Comparison of ENCODE assay signal across 10 cellular contexts in the genomic region with DNA sequence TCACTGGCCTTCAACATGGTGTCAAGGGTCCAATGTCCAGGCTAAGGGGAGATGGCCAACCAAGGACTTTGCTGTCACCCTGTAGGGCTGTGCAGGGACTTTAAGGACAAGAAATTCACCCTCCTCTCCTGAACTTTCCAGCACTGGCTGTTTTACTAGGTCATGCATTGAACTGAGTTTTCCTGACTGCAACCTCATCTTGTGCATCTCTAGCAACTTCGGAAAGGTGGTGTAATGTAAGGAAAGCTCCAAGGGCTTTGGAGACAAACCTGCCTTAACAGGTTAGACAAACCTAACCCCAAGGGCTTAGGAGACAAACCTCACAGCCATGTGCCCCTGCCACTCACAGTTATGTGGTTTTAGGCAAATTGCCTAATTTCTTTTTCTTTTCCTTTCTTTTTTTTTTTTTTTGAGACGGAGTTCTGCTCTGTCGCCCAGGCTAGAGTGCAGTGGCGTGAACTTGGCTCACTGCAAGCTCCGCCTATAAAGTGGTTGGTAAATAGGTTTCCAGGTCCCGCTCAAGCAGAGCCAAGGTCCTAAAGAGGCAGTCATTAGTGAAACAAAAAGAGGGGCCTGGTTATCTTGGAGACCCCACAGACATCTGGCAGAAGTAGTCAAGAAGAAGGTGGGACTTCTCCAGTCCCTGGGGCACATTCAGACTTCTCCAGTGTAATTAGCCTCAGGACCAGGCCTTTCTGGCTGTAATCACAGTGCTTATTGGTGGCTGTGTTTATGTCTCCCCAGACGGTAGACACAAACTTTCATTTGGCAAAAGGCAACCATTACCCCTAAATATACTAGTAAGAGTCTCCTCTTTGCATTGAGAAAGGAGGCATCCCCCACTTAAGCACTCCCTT. TPM values are rescaled to one million over a fixed set of nuclear protein-coding genes. Genes with fewer than 3 reads are reported as not detected.
DNase-seq lines count a peak whose midpoint lies in the region; ATAC-seq, FAIRE-seq and TF ChIP-seq lines count a peak whose summit lies in the region.
"Had no signal": no experiment of that assay in that cellular context is flagged by ENCODE, and none has a peak within 500 bp of the region (broad histone marks: within the 10 kb centered on the region; RNA-seq: fewer than 3 reads in every experiment).

No MANE protein-coding gene starts in this region.

- no peaks in the 10 kb centered on the region for H3K9me3 ChIP-seq in HEK293 (ENCODE audit: control insufficient read depth, insufficient read depth, low read depth, low read length)
- H3K9me3 ChIP-seq in keratinocyte (ENCODE audit: control insufficient read depth, low read depth, low read length), result no peaks in the 10 kb centered on the region
- no peaks in the 10 kb centered on the region for H3K9me3 ChIP-seq in T-helper 17 cell (ENCODE audit: control insufficient read depth, low read length, poor library complexity, severe bottlenecking)
- H3K9me3 ChIP-seq: pancreas had no signal

- no peak overlapping the region for H3K9ac ChIP-seq in keratinocyte (ENCODE audit: control insufficient read depth, extremely low read depth, insufficient read depth, low read length)

- H3K4me1 ChIP-seq in HEK293 (ENCODE audit: control insufficient read depth, insufficient read depth, low read length) (peaks cover 4% of the 10 kb centered on the region), keratinocyte (ENCODE audit: control insufficient read depth, extremely low read depth, insufficient read depth, low read length) (peaks cover 24% of the 10 kb centered on the region)
- H3K4me1 ChIP-seq: pancreas had no signal

- no peaks in the 10 kb centered on the region for H3K36me3 Mint-ChIP-seq in T-helper 17 cell (ENCODE audit: low read depth)

- peaks cover 7% of the 10 kb centered on the region for H3K27me3 Mint-ChIP-seq in T-helper 17 cell
- no peaks in the 10 kb centered on the region for H3K27me3 Mint-ChIP-seq in stimulated activated naive CD8-positive, alpha-beta T cell treated with anti-CD3 and anti-CD28 coated beads, Interleukin-15, amount 100 ng/mL, for 72 hours

- no peaks in the 10 kb centered on the region for H4K20me1 ChIP-seq in keratinocyte (ENCODE audit: control insufficient read depth, extremely low read depth, insufficient read depth, low read length)

- no peaks in the 10 kb centered on the region for H3K36me3 ChIP-seq in HEK293 (ENCODE audit: control insufficient read depth in 2 of 2, insufficient read depth in 1 of 2, low read length in 2 of 2)
- no peaks in the 10 kb centered on the region for H3K36me3 ChIP-seq in keratinocyte (ENCODE audit: control insufficient read depth in 2 of 2, extremely low read depth in 1 of 2, insufficient read depth in 2 of 2, low read length in 2 of 2)
- H3K36me3 ChIP-seq: pancreas had no signal

- no peaks in the 10 kb centered on the region for H3K27me3 ChIP-seq in keratinocyte (ENCODE audit: control insufficient read depth, extremely low read depth, insufficient read depth, low read length)
- H3K27me3 ChIP-seq: pancreas had no signal

- TF ChIP-seq CTCF in HEK293 (tag by site-specific recombination; IDR thresholded peaks at IDR 0.05) (no peak), keratinocyte (optimal IDR thresholded peaks at IDR 0.05 in 1 of 3, IDR thresholded peaks at IDR 0.05 in 1 of 3, conservative IDR thresholded peaks at IDR 0.05 in 1 of 3; ENCODE audit: extremely low read depth in 1 of 3, insufficient read depth in 2 of 3, low read length in 3 of 3) (no peak)

- no peaks in the 10 kb centered on the region for H3K4me1 Mint-ChIP-seq in T-helper 17 cell
- no peaks in the 10 kb centered on the region for H3K4me1 Mint-ChIP-seq in stimulated activated naive CD8-positive, alpha-beta T cell treated with anti-CD3 and anti-CD28 coated beads, Interleukin-15, amount 100 ng/mL, for 72 hours

- CTCF ChIA-PET in HEK293 (lab: Yijun Ruan, JAX), result interaction anchor here (0.7 to 1.1 kb wide), 3 partner anchors 10 to 1106 kb away, joined by 3 to 8 read pairs (median 4); no protein-coding TSS in a partner anchor

- H3K79me2 ChIP-seq in keratinocyte (ENCODE audit: control insufficient read depth, insufficient read depth, low read length), result no peaks in the 10 kb centered on the region

- ATAC-seq in GM18907 (IDR thresholded peaks at IDR 0.05; ENCODE audit: unreplicated experiment), result peak; percentile 80
- peak; percentile 68 for ATAC-seq in HG03558 (IDR thresholded peaks at IDR 0.05; ENCODE audit: extremely low read depth, unreplicated experiment)
- no peak for ATAC-seq in T-helper 17 cell
- ATAC-seq in stimulated activated naive CD8-positive, alpha-beta T cell treated with anti-CD3 and anti-CD28 coated beads, Interleukin-15, amount 100 ng/mL, for 72 hours, result no peak
- ATAC-seq: pancreas had no signal

- no peak overlapping the region for H3K27ac Mint-ChIP-seq in T-helper 17 cell
- H3K27ac Mint-ChIP-seq in stimulated activated naive CD8-positive, alpha-beta T cell treated with anti-CD3 and anti-CD28 coated beads, Interleukin-15, amount 100 ng/mL, for 72 hours, result no peak overlapping the region

- H3K4me2 ChIP-seq in keratinocyte (ENCODE audit: control insufficient read depth, extremely low read depth, insufficient read depth, low read depth, low read length), result peak overlapping the region; percentile 41

- H3K4me3 ChIP-seq in HEK293 (ENCODE audit: low read depth, low read length) (no peak overlapping the region), keratinocyte (ENCODE audit: control insufficient read depth in 2 of 3, extremely low read depth in 1 of 3, insufficient read depth in 2 of 3, low read depth in 1 of 3, low read length in 3 of 3) (no peak overlapping the region)
- H3K4me3 ChIP-seq: pancreas had no signal

- no peaks in the 10 kb centered on the region for H3K9me3 Mint-ChIP-seq in stimulated activated naive CD8-positive, alpha-beta T cell treated with anti-CD3 and anti-CD28 coated beads, Interleukin-15, amount 100 ng/mL, for 72 hours

- no peak overlapping the region for H3K27ac ChIP-seq in HEK293 (ENCODE audit: extremely low read depth, low read depth, low read length)
- peak overlapping the region; percentile 5 for H3K27ac ChIP-seq in keratinocyte (ENCODE audit: control insufficient read depth, insufficient read depth, low read length)
- H3K27ac ChIP-seq: pancreas had no signal

- no peaks in the 10 kb centered on the region for H3K9me1 ChIP-seq in keratinocyte (ENCODE audit: control insufficient read depth, extremely low read depth, insufficient read depth, low read length)

- intact Hi-C loops in posterior cingulate gyrus (cut with DNase I), result no loop called here

- dilution Hi-C loops in keratinocyte (cut with MboI; ENCODE audit: extremely low pct_ligation_motif_present, low sequenced_read_pairs), result no loop called here

- DNase-seq in keratinocyte (ENCODE audit: low read depth, low spot score), result no peak
- DNase-seq in T-helper 17 cell, result no peak
- DNase-seq in stimulated activated naive CD8-positive, alpha-beta T cell treated with anti-CD3 and anti-CD28 coated beads, Interleukin-15, amount 100 ng/mL, for 72 hours, result no peak
- DNase-seq in posterior cingulate gyrus, result no peak
- DNase-seq in H54 (ENCODE audit: insufficient read length, low spot score), result no peak
- DNase-seq: IMR-90, pancreas had no signal

- FAIRE-seq in keratinocyte (lab: Jason Lieb, UNC) (peak; percentile 83), H54 (lab: Jason Lieb, UNC) (no peak)
- FAIRE-seq: pancreas had no signal

- no peak for TF ChIP-seq POLR2A in H54 (IDR thresholded peaks at IDR 0.05; ENCODE audit: low read depth, low read length)

- POLR2A ChIA-PET in HEK293 (lab: Yijun Ruan, JAX), result no interaction called here

- H2AFZ ChIP-seq in keratinocyte (ENCODE audit: control insufficient read depth, low read length), result no peak overlapping the region

- no peak overlapping the region for H3K4me3 Mint-ChIP-seq in T-helper 17 cell
- H3K4me3 Mint-ChIP-seq in stimulated activated naive CD8-positive, alpha-beta T cell treated with anti-CD3 and anti-CD28 coated beads, Interleukin-15, amount 100 ng/mL, for 72 hours, result no peak overlapping the region

TF ChIP-seq in HEK293, 187 proteins besides CTCF, POLR2A, EP300 and RAD21:
- TF ChIP-seq ZNF292 (tag by site-specific recombination; IDR thresholded peaks at IDR 0.05; ENCODE audit: borderline replicate concordance, low read depth), result no peak
- TF ChIP-seq, protein P1, sequence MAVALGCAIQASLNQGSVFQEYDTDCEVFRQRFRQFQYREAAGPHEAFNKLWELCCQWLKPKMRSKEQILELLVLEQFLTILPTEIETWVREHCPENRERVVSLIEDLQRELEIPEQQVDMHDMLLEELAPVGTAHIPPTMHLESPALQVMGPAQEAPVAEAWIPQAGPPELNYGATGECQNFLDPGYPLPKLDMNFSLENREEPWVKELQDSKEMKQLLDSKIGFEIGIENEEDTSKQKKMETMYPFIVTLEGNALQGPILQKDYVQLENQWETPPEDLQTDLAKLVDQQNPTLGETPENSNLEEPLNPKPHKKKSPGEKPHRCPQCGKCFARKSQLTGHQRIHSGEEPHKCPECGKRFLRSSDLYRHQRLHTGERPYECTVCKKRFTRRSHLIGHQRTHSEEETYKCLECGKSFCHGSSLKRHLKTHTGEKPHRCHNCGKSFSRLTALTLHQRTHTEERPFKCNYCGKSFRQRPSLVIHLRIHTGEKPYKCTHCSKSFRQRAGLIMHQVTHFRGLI (tag by site-specific recombination; IDR thresholded peaks at IDR 0.05), result peak; percentile 66; the same call in 1 of the 2 replicates
TF ChIP-seq in HEK293: peak in this region for 1.

RNA-seq across cellular contexts. Expression of a gene that starts 37.6 kb away (rescaled TPM):
- polyA plus RNA-seq in keratinocyte, result 24.1 to 49.1 TPM (median 31.8 TPM) in 3 replicates
- 38.1 TPM for polyA plus RNA-seq in keratinocyte (2011; ENCODE audit: low read depth)
- polyA plus RNA-seq in keratinocyte (2011; cell fraction: cytosol; rRNA removed), result 21.5 and 27.2 TPM in 2 replicates
- polyA plus RNA-seq in keratinocyte (2011; cell fraction: nucleus; rRNA removed), result 42.2 and 47.9 TPM in 2 replicates
- polyA plus RNA-seq in keratinocyte (2012; ENCODE audit: low replicate concordance), result 25.9 and 53.6 TPM in 2 replicates
- polyA minus RNA-seq in keratinocyte, result 3.7 to 11.4 TPM (median 10.4 TPM) in 3 replicates
- polyA minus RNA-seq in keratinocyte (2011; cell fraction: cytosol; rRNA and poly(A)+ RNA removed), result 23.8 TPM
- polyA minus RNA-seq in keratinocyte (2011; cell fraction: nucleus; rRNA and poly(A)+ RNA removed), result 23.4 and 28.2 TPM in 2 replicates
- total RNA-seq in T-helper 17 cell, result 100 to 1,000 TPM; 111 to 139 TPM

Comparison
In these comparisons a context has a peak if more than half of its experiments do, and no peak if none do; other contexts are left out.
1. ATAC-seq: peak in GM18907 (single experiment) and HG03558 (single experiment); none in T-helper 17 cell (single experiment) and stimulated activated naive CD8-positive, alpha-beta T cell treated with anti-CD3 and anti-CD28 coated beads, Interleukin-15, amount 100 ng/mL, for 72 hours (single experiment).